Comparison of ENCODE assay signal across 1 cellular context in genomic region chr17:64506576-64507417, GRCh38.
TF ChIP-seq lines count a peak whose summit lies in the region.

Gene CEP95 (plus strand): TSS chr17:64506977. CDS start chr17:64507098, 121 bp downstream.

TF ChIP-seq in HepG2, 621 proteins besides CTCF, POLR2A, EP300 and RAD21 (continued from another document and continues in another):
- no peak for TF ChIP-seq ZBTB1 (CRISPR knock-in tag; IDR thresholded peaks at IDR 0.05; ENCODE audit: borderline replicate concordance)
- no peak for TF ChIP-seq EZH2 (conservative IDR thresholded peaks at IDR 0.05; ENCODE audit: low read depth, low read length)
- no peak for TF ChIP-seq ZHX1 (CRISPR knock-in tag; IDR thresholded peaks at IDR 0.05; ENCODE audit: low read depth)
- peak; percentile 93 for TF ChIP-seq TBX2 (CRISPR knock-in tag; IDR thresholded peaks at IDR 0.05; ENCODE audit: borderline replicate concordance)
- TF ChIP-seq JUND (CRISPR knock-in tag; IDR thresholded peaks at IDR 0.05) = no peak
- no peak; the same call in 1 of the 2 replicates for TF ChIP-seq SP5 (CRISPR knock-in tag; IDR thresholded peaks at IDR 0.05; ENCODE audit: borderline replicate concordance, low read depth)
- no peak for TF ChIP-seq STAT6 (CRISPR knock-in tag; IDR thresholded peaks at IDR 0.05; ENCODE audit: borderline replicate concordance)
- TF ChIP-seq DDIT3 (CRISPR knock-in tag; IDR thresholded peaks at IDR 0.05) = no peak
- TF ChIP-seq BRD4 (CRISPR knock-in tag; IDR thresholded peaks at IDR 0.05) = peak; percentile 98
- TF ChIP-seq ARID4A (CRISPR knock-in tag; IDR thresholded peaks at IDR 0.05; ENCODE audit: borderline replicate concordance) = peak; percentile 98
- TF ChIP-seq CC2D1A (CRISPR knock-in tag; IDR thresholded peaks at IDR 0.05) = no peak
- no peak for TF ChIP-seq PRPF4 (IDR thresholded peaks at IDR 0.05; ENCODE audit: low read depth, low read length, poor library complexity, severe bottlenecking)
- peak; percentile 16; the same call in 1 of the 2 replicates for TF ChIP-seq KDM4B (CRISPR knock-in tag; IDR thresholded peaks at IDR 0.05)
- TF ChIP-seq ETV6 (CRISPR knock-in tag; conservative IDR thresholded peaks at IDR 0.05) = peak; percentile 78; the same call in 1 of the 2 replicates
- peak; percentile 48; the same call in 1 of the 2 replicates for TF ChIP-seq ZNF772 (CRISPR knock-in tag; IDR thresholded peaks at IDR 0.05)
- TF ChIP-seq DZIP1 (CRISPR knock-in tag; IDR thresholded peaks at IDR 0.05) = peak; percentile 98
- TF ChIP-seq ZNF317 (CRISPR knock-in tag; IDR thresholded peaks at IDR 0.05) = peak; percentile 75
- TF ChIP-seq ZNF580 (CRISPR knock-in tag; IDR thresholded peaks at IDR 0.05; ENCODE audit: borderline replicate concordance, low read depth) = peak; percentile 96
- no peak for TF ChIP-seq DNMT3B (CRISPR knock-in tag; conservative IDR thresholded peaks at IDR 0.05)
- peak; percentile 63; the same call in 1 of the 2 replicates for TF ChIP-seq NR2F2 (IDR thresholded peaks at IDR 0.05; ENCODE audit: borderline replicate concordance, low read depth)
- peak; percentile 93 for TF ChIP-seq KLF12 (CRISPR knock-in tag; IDR thresholded peaks at IDR 0.05; ENCODE audit: borderline replicate concordance)
- no peak for TF ChIP-seq DPF2 (CRISPR knock-in tag; IDR thresholded peaks at IDR 0.05; ENCODE audit: borderline replicate concordance, low read depth)
- peak; percentile 90 for TF ChIP-seq BCL3 (CRISPR knock-in tag; IDR thresholded peaks at IDR 0.05)
- TF ChIP-seq ZFP41 (CRISPR knock-in tag; IDR thresholded peaks at IDR 0.05; ENCODE audit: borderline replicate concordance) = 0 out of 2 replicates have a peak, but pooled peaks have one; percentile 10
- peak; percentile 89; the same call in 1 of the 2 replicates for TF ChIP-seq ZSCAN12 (CRISPR knock-in tag; IDR thresholded peaks at IDR 0.05)
- no peak for TF ChIP-seq IKZF1 (IDR thresholded peaks at IDR 0.05)
- peak; percentile 76 for TF ChIP-seq GABPA (IDR thresholded peaks at IDR 0.05; ENCODE audit: low read depth, low read length)
- peak; percentile 94 for TF ChIP-seq GABPA (CRISPR knock-in tag; IDR thresholded peaks at IDR 0.05; ENCODE audit: low read depth)
- peak; percentile 80 for TF ChIP-seq SP2 (CRISPR knock-in tag; IDR thresholded peaks at IDR 0.05)
- peak; percentile 59 for TF ChIP-seq ZNF407 (CRISPR knock-in tag; IDR thresholded peaks at IDR 0.05; ENCODE audit: not compliant biosample characterization)
- peak; percentile 71 for TF ChIP-seq ZNF740 (CRISPR knock-in tag; IDR thresholded peaks at IDR 0.05)
